In genomic region chr17:50905460-50905803, GRCh38 we compare ENCODE assay signal across 8 cellular contexts. TPM values are rescaled to one million over a fixed set of nuclear protein-coding genes. Genes with fewer than 3 reads are reported as not detected.
DNase-seq lines count a peak whose midpoint lies in the region; ATAC-seq, FAIRE-seq and TF ChIP-seq lines count a peak whose summit lies in the region.

No MANE protein-coding gene starts in this region.

- in situ Hi-C loops in Panc1 (cut with HindIII; ENCODE audit: low pct_unique_long_range_greater_than_20kb, low sequenced_read_pairs) = no loop called here

- H3K9ac ChIP-seq in keratinocyte (ENCODE audit: control insufficient read depth, extremely low read depth, insufficient read depth, low read length) = peak overlapping the region; percentile 82

- POLR2A ChIA-PET in Panc1 (lab: Charles Lee) = interaction anchor here (0.6 to 0.7 kb wide), 2 partner anchors 9 to 21 kb away, joined by 4 to 7 read pairs; no protein-coding TSS in a partner anchor

- no peak overlapping the region for H3K4me3 ChIP-seq in Panc1 (ENCODE audit: low read depth in 2 of 2, low read length in 2 of 2)
- no peak overlapping the region for H3K4me3 ChIP-seq in keratinocyte (ENCODE audit: control insufficient read depth in 2 of 3, extremely low read depth in 1 of 3, insufficient read depth in 2 of 3, low read depth in 1 of 3, low read length in 3 of 3)

- H3K9me1 ChIP-seq in keratinocyte (ENCODE audit: control insufficient read depth, extremely low read depth, insufficient read depth, low read length) = no peaks in the 10 kb centered on the region

- H3K36me3 ChIP-seq in Panc1 (ENCODE audit: control insufficient read depth, insufficient read depth, low read length) (no peaks in the 10 kb centered on the region), keratinocyte (ENCODE audit: control insufficient read depth in 2 of 2, extremely low read depth in 1 of 2, insufficient read depth in 2 of 2, low read length in 2 of 2) (no peaks in the 10 kb centered on the region)

- no peaks in the 10 kb centered on the region for H3K27me3 ChIP-seq in Panc1 (ENCODE audit: control insufficient read depth, insufficient read depth, low read length)
- H3K27me3 ChIP-seq in keratinocyte (ENCODE audit: control insufficient read depth, extremely low read depth, insufficient read depth, low read length) = no peaks in the 10 kb centered on the region

- no peak overlapping the region for H2AFZ ChIP-seq in keratinocyte (ENCODE audit: control insufficient read depth, low read length)

- H3K4me2 ChIP-seq in keratinocyte (ENCODE audit: control insufficient read depth, extremely low read depth, insufficient read depth, low read depth, low read length) = peak overlapping the region; percentile 85

- no peak; the same call in 1 of the 2 replicates for ATAC-seq in Panc1
- no peak for ATAC-seq in HG02938 (IDR thresholded peaks at IDR 0.05; ENCODE audit: unreplicated experiment)

- H3K27ac ChIP-seq in Panc1 (ENCODE audit: low read length) (peak overlapping the region; percentile 82), keratinocyte (ENCODE audit: control insufficient read depth, insufficient read depth, low read length) (peak overlapping the region; percentile 91), temporal lobe (ENCODE audit: low read depth, low read length) (peak overlapping the region; percentile 33)

- TF ChIP-seq CTCF in Panc1 (IDR thresholded peaks at IDR 0.05) (no peak), keratinocyte (optimal IDR thresholded peaks at IDR 0.05 in 1 of 3, IDR thresholded peaks at IDR 0.05 in 1 of 3, conservative IDR thresholded peaks at IDR 0.05 in 1 of 3; ENCODE audit: extremely low read depth in 1 of 3, insufficient read depth in 2 of 3, low read length in 3 of 3) (no peak)

- no peaks in the 10 kb centered on the region for H3K79me2 ChIP-seq in keratinocyte (ENCODE audit: control insufficient read depth, insufficient read depth, low read length)

- H3K9me3 ChIP-seq in Panc1 (ENCODE audit: control insufficient read depth, insufficient read depth, low read depth, low read length) = no peaks in the 10 kb centered on the region
- no peaks in the 10 kb centered on the region for H3K9me3 ChIP-seq in keratinocyte (ENCODE audit: control insufficient read depth, low read depth, low read length)

- no peak for FAIRE-seq in keratinocyte (lab: Jason Lieb, UNC)

- CTCF ChIA-PET in Panc1 (lab: Charles Lee) = interaction anchor here (0.5 to 0.9 kb wide), 2 partner anchors 39 to 42 kb away, joined by 3 to 7 read pairs; no protein-coding TSS in a partner anchor

- peak; percentile 41 for DNase-seq in NCI-H2196 treated with DMSO at 0.1 percent for 48 hours (lab: John Stamatoyannopoulos, UW; ENCODE audit: unreplicated experiment)
- DNase-seq in NCI-H2196 (lab: John Stamatoyannopoulos, UW; ENCODE audit: unreplicated experiment) = no peak
- DNase-seq in Panc1 (ENCODE audit: low read depth, low spot score) = no peak
- DNase-seq in keratinocyte (ENCODE audit: low read depth, low spot score) = no peak
- DNase-seq in GM19238 (ENCODE audit: insufficient read length, low spot score) = no peak
- DNase-seq in RKO (ENCODE audit: low spot score) = no peak

- no peaks in the 10 kb centered on the region for H4K20me1 ChIP-seq in keratinocyte (ENCODE audit: control insufficient read depth, extremely low read depth, insufficient read depth, low read length)

- dilution Hi-C loops in keratinocyte (cut with MboI; ENCODE audit: extremely low pct_ligation_motif_present, low sequenced_read_pairs) = no loop called here

- BruUV-seq in Panc1 (replicated peaks; lab: Mats Ljungman, UMichigan) = no TSS peak

- H3K4me1 ChIP-seq in Panc1 (ENCODE audit: control insufficient read depth, insufficient read depth, low read length) (peaks cover 43% of the 10 kb centered on the region), keratinocyte (ENCODE audit: control insufficient read depth, extremely low read depth, insufficient read depth, low read length) (peaks cover 45% of the 10 kb centered on the region)

- intact Hi-C loops in Panc1 (cut with micrococcal nuclease; ENCODE audit: unreplicated experiment) = no loop called here

RNA-seq across cellular contexts. Expression of gene TOB1, which starts 39.3 kb away (rescaled TPM):
- total RNA-seq in Panc1 (2021; ENCODE audit: unreplicated experiment) = 117 TPM
- polyA plus RNA-seq in Panc1 (2012; ENCODE audit: insufficient read length) = 82.6 TPM
- 59.5 to 73.3 TPM (median 64.4 TPM) in 3 replicates for polyA plus RNA-seq in keratinocyte
- polyA plus RNA-seq in keratinocyte (2011; ENCODE audit: low read depth) = 97.4 TPM
- polyA plus RNA-seq in keratinocyte (2011; cell fraction: cytosol; rRNA removed) = 43.7 and 59.1 TPM in 2 replicates
- polyA plus RNA-seq in keratinocyte (2011; cell fraction: nucleus; rRNA removed) = 146 and 173 TPM in 2 replicates
- 94.3 and 311 TPM in 2 replicates for polyA plus RNA-seq in keratinocyte (2012; ENCODE audit: low replicate concordance)
- 84.2 to 122 TPM (median 105 TPM) in 3 replicates for polyA minus RNA-seq in keratinocyte
- 108 TPM for polyA minus RNA-seq in keratinocyte (2011; cell fraction: cytosol; rRNA and poly(A)+ RNA removed)
- 181 and 201 TPM in 2 replicates for polyA minus RNA-seq in keratinocyte (2011; cell fraction: nucleus; rRNA and poly(A)+ RNA removed)
- 12.3 TPM for total RNA-seq in temporal lobe

Comparison
In these comparisons a context has a peak if more than half of its experiments do, and no peak if none do; other contexts are left out.
1. H3K27ac ChIP-seq: peak in every context shown above with its lines; median percentile 91 in keratinocyte; 82 in Panc1; 33 in temporal lobe.